Comparison of ENCODE assay signal across 8 cellular contexts in the genomic region with DNA sequence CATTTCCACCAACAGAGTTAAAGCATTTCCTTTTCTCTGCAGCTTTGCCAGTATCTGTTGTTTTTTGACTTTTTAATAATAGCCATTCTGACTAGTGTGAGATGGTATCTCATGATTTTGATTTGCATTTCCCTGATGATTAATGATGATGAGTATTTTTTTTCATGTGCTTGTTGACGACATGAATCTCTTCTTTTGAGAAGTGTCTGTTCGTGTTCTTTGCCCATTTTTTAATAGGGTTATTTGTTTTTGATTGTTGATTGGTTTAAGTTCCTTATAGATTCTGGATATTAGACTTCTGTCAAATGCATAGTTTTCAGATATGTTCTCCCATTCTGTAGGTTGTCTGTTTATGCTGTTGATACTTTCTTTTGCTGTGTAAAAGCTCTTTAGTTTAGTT.
"Had no signal": no experiment of that assay in that cellular context is flagged by ENCODE, and none has a peak within 500 bp of the region (broad histone marks: within the 10 kb centered on the region; RNA-seq: fewer than 3 reads in every experiment).

No MANE protein-coding gene starts in this region.

- ATAC-seq: GM12878 had no signal

- FAIRE-seq: G401.6, GM12878, GM12891, GM12892, GM18507, GM19239 had no signal

- DNase-seq: GDM1, GF-D8 had no signal

- H3K4me3 ChIP-seq: GM12878 had no signal
